In the genomic region with DNA sequence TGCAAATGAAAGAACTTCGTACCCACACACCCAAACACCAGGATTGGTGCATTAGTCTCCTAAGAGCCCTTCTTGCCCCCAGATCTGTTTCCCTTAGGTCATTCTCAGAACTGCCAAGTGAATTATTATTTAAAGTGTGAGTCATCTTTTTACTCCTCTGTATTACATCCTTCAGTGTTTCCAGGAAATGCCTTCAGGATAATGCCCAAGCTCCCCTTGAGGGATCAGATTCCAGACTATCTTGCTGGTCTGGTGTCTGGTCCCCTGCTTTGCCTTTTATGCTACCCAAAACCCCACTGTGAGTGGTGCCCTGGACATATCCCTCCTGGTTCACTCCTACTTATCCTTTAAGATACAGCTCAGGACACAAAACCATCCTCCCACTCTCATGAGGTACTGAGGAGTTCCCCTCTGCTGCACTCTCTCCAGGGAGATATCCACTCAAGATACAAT, we compare ENCODE assay signal across 11 cellular contexts. TPM values are rescaled to one million over a fixed set of nuclear protein-coding genes. Genes with fewer than 3 reads are reported as not detected.
DNase-seq lines count a peak whose midpoint lies in the region; ATAC-seq, FAIRE-seq and TF ChIP-seq lines count a peak whose summit lies in the region.
"Had no signal": no experiment of that assay in that cellular context is flagged by ENCODE, and none has a peak within 500 bp of the region (broad histone marks: within the 10 kb centered on the region; RNA-seq: fewer than 3 reads in every experiment).

No MANE protein-coding gene starts in this region.

- no peak for TF ChIP-seq POLR2A in vagina (IDR thresholded peaks at IDR 0.05)

- no peaks in the 10 kb centered on the region for H3K9me3 ChIP-seq in MG63
- H3K9me3 ChIP-seq in small intestine (ENCODE audit: control insufficient read depth, low read depth) = no peaks in the 10 kb centered on the region
- H3K9me3 ChIP-seq in vagina = no peaks in the 10 kb centered on the region

- H3K4me3 ChIP-seq in MG63 (no peak overlapping the region), small intestine (ENCODE audit: low read depth in 1 of 2, low read length in 2 of 2) (no peak overlapping the region), vagina (no peak overlapping the region)

- H3K27me3 Mint-ChIP-seq in natural killer cell treated with Interleukin-12 subunit alpha and Interleukin-12 subunit beta and Interleukin-15 and Interleukin-18, amount 100 ng/mL, for 72 hours = peaks cover 13 to 14% of the 10 kb centered on the region in 2 donors

- TF ChIP-seq CTCF in vagina (IDR thresholded peaks at IDR 0.05) = no peak

- H3K27ac Mint-ChIP-seq in natural killer cell treated with Interleukin-12 subunit alpha and Interleukin-12 subunit beta and Interleukin-15 and Interleukin-18, amount 100 ng/mL, for 72 hours = no peak overlapping the region
- H3K27ac Mint-ChIP-seq: activated naive CD4-positive, alpha-beta T cell treated with anti-CD3 and anti-CD28 coated beads, Interleukin-2, amount 50 U/mL, for 72 hours had no signal

- H3K36me3 Mint-ChIP-seq in natural killer cell treated with Interleukin-12 subunit alpha and Interleukin-12 subunit beta and Interleukin-15 and Interleukin-18, amount 100 ng/mL, for 72 hours = no peaks in the 10 kb centered on the region
- H3K36me3 Mint-ChIP-seq: activated naive CD4-positive, alpha-beta T cell treated with anti-CD3 and anti-CD28 coated beads, Interleukin-2, amount 50 U/mL, for 72 hours had no signal

- intact Hi-C loops in vagina (cut with DNase I) = loop anchor here (5.0 kb wide), 1 partner anchor 1046 kb away; no protein-coding TSS in a partner anchor

- peak; percentile 2 for DNase-seq in DMS79 treated with DMSO at 0.1 percent for 48 hours (lab: John Stamatoyannopoulos, UW)
- no peak for DNase-seq in DMS79 (lab: John Stamatoyannopoulos, UW)
- peak; percentile 35 for DNase-seq in MG63
- peak; percentile 94 for DNase-seq in small intestine
- no peak for DNase-seq in natural killer cell treated with Interleukin-12 subunit alpha and Interleukin-12 subunit beta and Interleukin-15 and Interleukin-18, amount 100 ng/mL, for 72 hours (ENCODE audit: low spot score)
- no peak for DNase-seq in vagina (ENCODE audit: extremely low spot score in 2 of 2)
- DNase-seq: NCI-H510A had no signal

- H3K27ac ChIP-seq in small intestine (ENCODE audit: low read depth in 1 of 2, low read length in 1 of 2) (peak overlapping the region; percentile 63 to 84), vagina (no peak overlapping the region)

- 15 to 36% (median 16%) methylated on average over 1 of the region's 1 CpG for WGBS in small intestine, 3 donors

- H3K4me1 Mint-ChIP-seq in natural killer cell treated with Interleukin-12 subunit alpha and Interleukin-12 subunit beta and Interleukin-15 and Interleukin-18, amount 100 ng/mL, for 72 hours (ENCODE audit: low read depth in 2 of 2) = peaks cover 0 to 7% of the 10 kb centered on the region in 2 donors

- ATAC-seq in esophagus mucosa (peak; percentile 56), GM19467 (IDR thresholded peaks at IDR 0.05; ENCODE audit: unreplicated experiment) (no peak)
- no peak for ATAC-seq in natural killer cell treated with Interleukin-12 subunit alpha and Interleukin-12 subunit beta and Interleukin-15 and Interleukin-18, amount 100 ng/mL, for 72 hours

- H3K4me1 ChIP-seq in small intestine (ENCODE audit: control insufficient read depth in 2 of 2, insufficient read depth in 1 of 2, low read depth in 1 of 2, low read length in 1 of 2) (peaks cover 5 to 6% of the 10 kb centered on the region in 2 donors), vagina (no peaks in the 10 kb centered on the region)

- no peaks in the 10 kb centered on the region for H3K9me3 Mint-ChIP-seq in natural killer cell treated with Interleukin-12 subunit alpha and Interleukin-12 subunit beta and Interleukin-15 and Interleukin-18, amount 100 ng/mL, for 72 hours
- H3K9me3 Mint-ChIP-seq: activated naive CD4-positive, alpha-beta T cell treated with anti-CD3 and anti-CD28 coated beads, Interleukin-2, amount 50 U/mL, for 72 hours had no signal

- FAIRE-seq in small intestine (lab: Jason Lieb, UNC) = peak; percentile 41
- FAIRE-seq: A204.1 had no signal

- H3K27me3 ChIP-seq in MG63 (no peaks in the 10 kb centered on the region), small intestine (ENCODE audit: control insufficient read depth in 2 of 2, insufficient read depth in 2 of 2, low read length in 2 of 2) (peaks cover 0 to 2% of the 10 kb centered on the region in 2 donors), vagina (no peaks in the 10 kb centered on the region)

- H3K4me3 Mint-ChIP-seq in natural killer cell treated with Interleukin-12 subunit alpha and Interleukin-12 subunit beta and Interleukin-15 and Interleukin-18, amount 100 ng/mL, for 72 hours = no peak overlapping the region

- H3K36me3 ChIP-seq in MG63 = no peaks in the 10 kb centered on the region; the same call in 1 of the 2 replicates
- no peaks in the 10 kb centered on the region for H3K36me3 ChIP-seq in small intestine (ENCODE audit: control insufficient read depth in 2 of 2, insufficient read depth in 2 of 2, low read length in 2 of 2)
- no peaks in the 10 kb centered on the region for H3K36me3 ChIP-seq in vagina

RNA-seq across cellular contexts. Expression of a gene that starts 57.3 kb away (rescaled TPM):
- 27.5 and 62.9 TPM in 2 replicates for total RNA-seq in MG63 (2014; rRNA removed; shearing (Covaris generic); ENCODE audit: low replicate concordance)
- total RNA-seq in esophagus mucosa (11.6 TPM), vagina (8.3 TPM)
- polyA plus RNA-seq in small intestine = 10 to 100 TPM in 2 of 3 donors, 1 to 10 TPM in 1; 5.7 to 15.7 (median 11.6) TPM
- total RNA-seq in natural killer cell treated with Interleukin-12 subunit alpha and Interleukin-12 subunit beta and Interleukin-15 and Interleukin-18, amount 100 ng/mL, for 72 hours = 10 to 100 TPM in 1 of 2 donors, 1 to 10 TPM in 1; 6.5 to 10.0 TPM

RNA-seq across cellular contexts. Expression of a gene that starts 58.8 kb away (rescaled TPM):
- total RNA-seq in MG63 (2014; rRNA removed; shearing (Covaris generic); ENCODE audit: low replicate concordance) = 6.8 and 7.4 TPM in 2 replicates
- total RNA-seq in esophagus mucosa (11.2 TPM), vagina (9.3 TPM)
- 1 to 10 TPM; 4.5 to 8.6 (median 5.9) TPM for polyA plus RNA-seq in small intestine
- total RNA-seq in natural killer cell treated with Interleukin-12 subunit alpha and Interleukin-12 subunit beta and Interleukin-15 and Interleukin-18, amount 100 ng/mL, for 72 hours = 10 to 100 TPM; 10.1 to 20.9 TPM

Comparison
In these comparisons a context has a peak if more than half of its experiments do, and no peak if none do; other contexts are left out.
1. DNase-seq: peak in DMS79 treated with DMSO at 0.1 percent for 48 hours (single experiment), MG63 (single experiment) and small intestine (single experiment); none in DMS79 (single experiment), natural killer cell treated with Interleukin-12 subunit alpha and Interleukin-12 subunit beta and Interleukin-15 and Interleukin-18, amount 100 ng/mL, for 72 hours (single experiment) and vagina (0 of 2).